In genomic region chrY:18997635-18998210, GRCh38 we compare ENCODE assay signal across 18 cellular contexts.
DNase-seq lines count a peak whose midpoint lies in the region; ATAC-seq and TF ChIP-seq lines count a peak whose summit lies in the region.
"Had no signal": no experiment of that assay in that cellular context is flagged by ENCODE, and none has a peak within 500 bp of the region (broad histone marks: within the 10 kb centered on the region; RNA-seq: fewer than 3 reads in every experiment).

No MANE protein-coding gene starts in this region.

- intact Hi-C loops in Right ventricle myocardium superior (cut with DNase I): no loop called here
- intact Hi-C loops in left cardiac atrium (cut with DNase I): no loop called here

- no peaks in the 10 kb centered on the region for H3K4me1 ChIP-seq in OCI-LY3 (ENCODE audit: low read length)
- H3K4me1 ChIP-seq: A549 had no signal

- H3K4me3 ChIP-seq in OCI-LY3 (ENCODE audit: low read length) (no peak overlapping the region), epithelial cell of proximal tubule (ENCODE audit: low read depth, low read length) (no peak overlapping the region), skeletal muscle cell (ENCODE audit: low read depth, low read length) (no peak overlapping the region)
- H3K4me3 ChIP-seq: A549 had no signal

- no peak overlapping the region for H2AFZ ChIP-seq in OCI-LY3 (ENCODE audit: low read depth, low read length)

- H3K27me3 ChIP-seq in OCI-LY3 (ENCODE audit: low read depth, low read length): no peaks in the 10 kb centered on the region
- H3K27me3 ChIP-seq: neutrophil had no signal

- no peak overlapping the region for H3K27ac ChIP-seq in OCI-LY3 (ENCODE audit: low read length)
- H3K27ac ChIP-seq: A549, neutrophil had no signal

- TF ChIP-seq CTCF in OCI-LY3 (IDR thresholded peaks at IDR 0.05; ENCODE audit: low read depth, low read length) (peak; percentile 22), epithelial cell of proximal tubule (conservative IDR thresholded peaks at IDR 0.05; ENCODE audit: low read depth, low read length) (peak; percentile 42)

- ATAC-seq in Right ventricle myocardium superior (ENCODE audit: poor library complexity) (peak; percentile 52), left cardiac atrium (no peak), GM21717 (IDR thresholded peaks at IDR 0.05; ENCODE audit: unreplicated experiment) (no peak), HG03196 (IDR thresholded peaks at IDR 0.05; ENCODE audit: unreplicated experiment) (no peak), HG03095 (IDR thresholded peaks at IDR 0.05; ENCODE audit: unreplicated experiment) (no peak)

- no peaks in the 10 kb centered on the region for H4K20me1 ChIP-seq in OCI-LY3 (ENCODE audit: insufficient read depth, low read length)

- no peaks in the 10 kb centered on the region for H3K36me3 ChIP-seq in OCI-LY3 (replicated peaks; ENCODE audit: low read depth, low read length)
- H3K36me3 ChIP-seq: neutrophil had no signal

- H3K4me2 ChIP-seq in OCI-LY3 (ENCODE audit: low read length): no peak overlapping the region
- H3K4me2 ChIP-seq: A549 had no signal

- no peaks in the 10 kb centered on the region for H3K79me2 ChIP-seq in OCI-LY3 (ENCODE audit: low read length)

- H3K9me3 ChIP-seq in OCI-LY3 (ENCODE audit: insufficient read depth, low read length): no peaks in the 10 kb centered on the region
- H3K9me3 ChIP-seq: A549, neutrophil had no signal

- no peak overlapping the region for H3K9ac ChIP-seq in OCI-LY3 (ENCODE audit: low read length)

- DNase-seq in Right ventricle myocardium superior (no peak), left cardiac atrium (no peak), epithelial cell of proximal tubule (ENCODE audit: low read depth) (no peak), skeletal muscle cell (ENCODE audit: low read depth) (peak; percentile 0)
- DNase-seq: activated CD4-positive, alpha-beta T cell treated with anti-CD3 and anti-CD28 coated beads, Interleukin-2, amount 50 U/mL, for 4 hours; activated T-cell treated with anti-CD3 and anti-CD28 coated beads, Interleukin-2, amount 50 U/mL, for 24 hours; CD4-positive, CD25-positive, alpha-beta regulatory T cell; DMS79; kidney glomerular epithelial cell; midbrain; NCI-H187; NCI-H774 had no signal
